ENCODE assay signal across 8 cellular contexts in genomic region chr10:48306870-48307531, GRCh38. TPM values are rescaled to one million over a fixed set of nuclear protein-coding genes. Genes with fewer than 3 reads are reported as not detected.
DNase-seq lines count a peak whose midpoint lies in the region; ATAC-seq and TF ChIP-seq lines count a peak whose summit lies in the region.

No MANE protein-coding gene starts in this region.

- H3K36me3 ChIP-seq in tibial nerve: no peaks in the 10 kb centered on the region

- peaks cover 0 to 35% (median 2%) of the 10 kb centered on the region in 4 donors for H3K4me1 ChIP-seq in tibial nerve

- TF ChIP-seq POLR2A in tibial nerve (IDR thresholded peaks at IDR 0.05): no peak

- peak overlapping the region; percentile 96 to 99 (median 98) for H3K27ac ChIP-seq in tibial nerve

- no peaks in the 10 kb centered on the region for H3K9me3 Mint-ChIP-seq in osteocyte (ENCODE audit: unreplicated experiment)

- peak overlapping the region; percentile 53 for H3K27ac Mint-ChIP-seq in osteocyte (ENCODE audit: unreplicated experiment)

- H3K27me3 Mint-ChIP-seq in osteocyte (ENCODE audit: unreplicated experiment): peaks cover 16% of the 10 kb centered on the region

- no peak for TF ChIP-seq EP300 in tibial nerve (IDR thresholded peaks at IDR 0.05)

- DNase-seq in AG04449 (ENCODE audit: low read depth, low spot score) (no peak), NOMO-1 treated with DMSO at 0.1 percent for 48 hours (lab: John Stamatoyannopoulos, UW; ENCODE audit: unreplicated experiment) (peak; percentile 11), activated gamma-delta T cell treated with Interleukin-2 at 50 U/mL for 16 hours (peak; percentile 65), foreskin melanocyte (peak; percentile 18), osteocyte (ENCODE audit: extremely low spot score, unreplicated experiment) (no peak), tibial nerve (ENCODE audit: low spot score in 2 of 2) (peak; percentile 5 to 22)

- no peaks in the 10 kb centered on the region for H3K9me3 ChIP-seq in tibial nerve

- H3K36me3 Mint-ChIP-seq in osteocyte (ENCODE audit: unreplicated experiment): no peaks in the 10 kb centered on the region

- peak overlapping the region; percentile 77 for H3K4me3 Mint-ChIP-seq in osteocyte (ENCODE audit: unreplicated experiment)

- POLR2A ChIA-PET in AG04449 (lab: Yijun Ruan, JAX): no interaction called here

- CTCF ChIA-PET in AG04449 (lab: Yijun Ruan, JAX): interaction anchor here (1.6 kb wide), 1 partner anchor 351 kb away, joined by 3 read pairs; no protein-coding TSS in a partner anchor

- ATAC-seq in GM18511 (IDR thresholded peaks at IDR 0.05; ENCODE audit: unreplicated experiment) (peak; percentile 46), HG03045 (IDR thresholded peaks at IDR 0.05; ENCODE audit: unreplicated experiment) (peak; percentile 48)

- no peaks in the 10 kb centered on the region for H3K27me3 ChIP-seq in tibial nerve

- peak overlapping the region; percentile 88 for H3K4me3 ChIP-seq in AG04449 (ENCODE audit: low read depth, low read length)
- peak overlapping the region; percentile 75 to 97 (median 94) for H3K4me3 ChIP-seq in tibial nerve

- TF ChIP-seq CTCF in AG04449 (IDR thresholded peaks at IDR 0.05; ENCODE audit: insufficient read depth, low read length, missing control alignments): no peak
- no peak for TF ChIP-seq CTCF in osteocyte (IDR thresholded peaks at IDR 0.05)
- no peak for TF ChIP-seq CTCF in tibial nerve (IDR thresholded peaks at IDR 0.05)

- H3K4me1 Mint-ChIP-seq in osteocyte (ENCODE audit: unreplicated experiment): peaks cover 21% of the 10 kb centered on the region

- 1 to 2% methylated on average over 26 to 49 of the region's 66 CpGs for WGBS in tibial nerve, 2 donors

RNA-seq across cellular contexts. Expression of gene MAPK8, which starts 0.5 kb away (rescaled TPM):
- total RNA-seq in osteocyte (57.1 and 57.9 TPM in 2 replicates), tibial nerve (10 to 100 TPM; 53.4 to 65.6 (median 62.2) TPM)

RNA-seq across cellular contexts. Expression of gene FRMPD2, which starts 32.5 kb away (rescaled TPM):
- total RNA-seq in osteocyte: not detected in 2 replicates
- under 1 TPM in 1 of 4 donors, not detected in 3; 0.21 TPM for total RNA-seq in tibial nerve

Comparison
In these comparisons a context has a peak if more than half of its experiments do, and no peak if none do; other contexts are left out.
1. DNase-seq: peak in NOMO-1 treated with DMSO at 0.1 percent for 48 hours (single experiment), activated gamma-delta T cell treated with Interleukin-2 at 50 U/mL for 16 hours (single experiment), foreskin melanocyte (single experiment) and tibial nerve (2 of 2); none in AG04449 (single experiment) and osteocyte (single experiment).